10 cellular contexts compared by ENCODE assay signal in the genomic region with DNA sequence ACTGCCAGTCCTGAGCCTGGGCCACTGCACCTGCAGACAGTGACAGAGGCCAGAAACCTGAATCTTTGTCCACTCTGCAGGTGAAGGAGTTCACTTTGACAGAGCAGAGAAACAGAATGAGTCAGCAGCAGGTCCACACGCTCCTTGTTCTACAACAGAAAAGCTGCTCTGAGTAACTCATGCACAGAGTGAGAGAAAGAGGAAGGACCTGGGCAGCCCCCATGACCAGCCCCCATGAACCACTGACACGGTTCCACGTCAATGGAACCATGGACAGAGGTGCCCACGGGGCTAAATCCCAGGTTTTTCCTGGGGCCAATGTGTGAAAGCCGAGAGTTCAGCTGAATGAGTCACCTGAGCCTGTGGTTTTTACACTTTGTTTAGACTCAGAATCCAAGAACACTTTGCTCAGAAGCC. TPM values are rescaled to one million over a fixed set of nuclear protein-coding genes. Genes with fewer than 3 reads are reported as not detected.
DNase-seq lines count a peak whose midpoint lies in the region; ATAC-seq and TF ChIP-seq lines count a peak whose summit lies in the region.
"Had no signal": no experiment of that assay in that cellular context is flagged by ENCODE, and none has a peak within 500 bp of the region (broad histone marks: within the 10 kb centered on the region; RNA-seq: fewer than 3 reads in every experiment).

No MANE protein-coding gene starts in this region.

- no peak for TF ChIP-seq POLR2A in upper lobe of left lung (IDR thresholded peaks at IDR 0.05)

- no peaks in the 10 kb centered on the region for H3K79me2 ChIP-seq in smooth muscle cell (ENCODE audit: low read depth)

- H3K9ac ChIP-seq in smooth muscle cell (ENCODE audit: low read depth), result no peak overlapping the region

- no peaks in the 10 kb centered on the region for H3F3A ChIP-seq in smooth muscle cell (ENCODE audit: low read depth)

- H3K9me3 ChIP-seq in smooth muscle cell (replicated peaks; ENCODE audit: low read depth) (no peaks in the 10 kb centered on the region), upper lobe of left lung (no peaks in the 10 kb centered on the region)

- peaks cover 5% of the 10 kb centered on the region for H3K27me3 Mint-ChIP-seq in activated CD4-positive, alpha-beta memory T cell treated with anti-CD3 and anti-CD28 coated beads for 36 hours
- no peaks in the 10 kb centered on the region for H3K27me3 Mint-ChIP-seq in activated CD4-positive, alpha-beta memory T cell treated with anti-CD3 and anti-CD28 coated beads, Interleukin-2, amount 10 ng/mL, durations not matched to agents 7 days and 5 days

- no peak overlapping the region for H3K27ac Mint-ChIP-seq in activated CD4-positive, alpha-beta memory T cell treated with anti-CD3 and anti-CD28 coated beads for 36 hours
- H3K27ac Mint-ChIP-seq in activated CD4-positive, alpha-beta memory T cell treated with anti-CD3 and anti-CD28 coated beads, Interleukin-2, amount 10 ng/mL, durations not matched to agents 7 days and 5 days, result no peak overlapping the region

- H2AFZ ChIP-seq in smooth muscle cell (ENCODE audit: low read depth), result no peak overlapping the region

- no peak overlapping the region for H3K4me2 ChIP-seq in smooth muscle cell

- no peaks in the 10 kb centered on the region for H4K20me1 ChIP-seq in smooth muscle cell (ENCODE audit: low read depth)

- H3K36me3 Mint-ChIP-seq in activated CD4-positive, alpha-beta memory T cell treated with anti-CD3 and anti-CD28 coated beads for 36 hours, result no peaks in the 10 kb centered on the region
- H3K36me3 Mint-ChIP-seq in activated CD4-positive, alpha-beta memory T cell treated with anti-CD3 and anti-CD28 coated beads, Interleukin-2, amount 10 ng/mL, durations not matched to agents 7 days and 5 days (ENCODE audit: low read depth), result no peaks in the 10 kb centered on the region

- H3K27ac ChIP-seq in smooth muscle cell (ENCODE audit: low read depth), result peak overlapping the region; percentile 19
- no peak overlapping the region for H3K27ac ChIP-seq in upper lobe of left lung
- H3K27ac ChIP-seq: SK-N-MC had no signal

- no peaks in the 10 kb centered on the region for H3K9me3 Mint-ChIP-seq in activated CD4-positive, alpha-beta memory T cell treated with anti-CD3 and anti-CD28 coated beads for 36 hours
- no peaks in the 10 kb centered on the region for H3K9me3 Mint-ChIP-seq in activated CD4-positive, alpha-beta memory T cell treated with anti-CD3 and anti-CD28 coated beads, Interleukin-2, amount 10 ng/mL, durations not matched to agents 7 days and 5 days

- CTCF ChIA-PET in activated CD4-positive, alpha-beta memory T cell treated with anti-CD3 and anti-CD28 coated beads for 36 hours (lab: Charles Lee), result no interaction called here
- CTCF ChIA-PET in activated CD4-positive, alpha-beta memory T cell treated with anti-CD3 and anti-CD28 coated beads, Interleukin-2, amount 10 ng/mL, durations not matched to agents 7 days and 5 days (lab: Charles Lee), result no interaction called here

- TF ChIP-seq EP300 in upper lobe of left lung (IDR thresholded peaks at IDR 0.05), result no peak

- no peaks in the 10 kb centered on the region for H3K4me1 Mint-ChIP-seq in activated CD4-positive, alpha-beta memory T cell treated with anti-CD3 and anti-CD28 coated beads for 36 hours (ENCODE audit: low read depth)
- H3K4me1 Mint-ChIP-seq in activated CD4-positive, alpha-beta memory T cell treated with anti-CD3 and anti-CD28 coated beads, Interleukin-2, amount 10 ng/mL, durations not matched to agents 7 days and 5 days, result no peaks in the 10 kb centered on the region

- H3K4me3 Mint-ChIP-seq in activated CD4-positive, alpha-beta memory T cell treated with anti-CD3 and anti-CD28 coated beads for 36 hours, result no peak overlapping the region
- H3K4me3 Mint-ChIP-seq in activated CD4-positive, alpha-beta memory T cell treated with anti-CD3 and anti-CD28 coated beads, Interleukin-2, amount 10 ng/mL, durations not matched to agents 7 days and 5 days, result no peak overlapping the region

- intact Hi-C loops in activated CD4-positive, alpha-beta memory T cell treated with anti-CD3 and anti-CD28 coated beads for 36 hours (cut with micrococcal nuclease), result no loop called here

- TF ChIP-seq CTCF in smooth muscle cell (IDR thresholded peaks at IDR 0.05; ENCODE audit: borderline replicate concordance, insufficient read depth, poor library complexity, severe bottlenecking) (no peak), upper lobe of left lung (IDR thresholded peaks at IDR 0.05) (no peak)

- 37% methylated on average over 5 of the region's 5 CpGs for WGBS in smooth muscle cell (ENCODE audit: low lambda C conversion rate)
- 47 to 80% methylated on average over 3 to 5 of the region's 5 CpGs for WGBS in upper lobe of left lung, 2 donors

- ATAC-seq in HG02938 (IDR thresholded peaks at IDR 0.05; ENCODE audit: unreplicated experiment) (peak; percentile 93), upper lobe of left lung (ENCODE audit: low FRiP score in 2 of 2) (no peak)

- H3K27me3 ChIP-seq in smooth muscle cell (ENCODE audit: low read depth) (no peaks in the 10 kb centered on the region), upper lobe of left lung (no peaks in the 10 kb centered on the region)

- H3K4me1 ChIP-seq in smooth muscle cell (ENCODE audit: low read depth) (no peaks in the 10 kb centered on the region), upper lobe of left lung (no peaks in the 10 kb centered on the region)

- no peaks in the 10 kb centered on the region for H3K36me3 ChIP-seq in smooth muscle cell (ENCODE audit: low read depth)
- H3K36me3 ChIP-seq in upper lobe of left lung, result no peaks in the 10 kb centered on the region

- peak; percentile 11 for DNase-seq in activated CD4-positive, alpha-beta memory T cell treated with anti-CD3 and anti-CD28 coated beads for 36 hours
- no peak for DNase-seq in activated CD4-positive, alpha-beta memory T cell treated with anti-CD3 and anti-CD28 coated beads, Interleukin-2, amount 10 ng/mL, durations not matched to agents 7 days and 5 days
- DNase-seq in RPMI7951 (ENCODE audit: low read depth) (peak; percentile 64), smooth muscle cell (lab: John Stamatoyannopoulos, UW; ENCODE audit: unreplicated experiment) (no peak), COLO829 (ENCODE audit: low spot score) (no peak), upper lobe of left lung (no peak), COR-L47 (lab: John Stamatoyannopoulos, UW) (no peak)
- DNase-seq: foreskin melanocyte had no signal

- POLR2A ChIA-PET in activated CD4-positive, alpha-beta memory T cell treated with anti-CD3 and anti-CD28 coated beads for 36 hours (lab: Charles Lee), result no interaction called here
- POLR2A ChIA-PET in activated CD4-positive, alpha-beta memory T cell treated with anti-CD3 and anti-CD28 coated beads, Interleukin-2, amount 10 ng/mL, durations not matched to agents 7 days and 5 days (lab: Charles Lee), result no interaction called here

- H3K4me3 ChIP-seq in smooth muscle cell (no peak overlapping the region), upper lobe of left lung (no peak overlapping the region)
- H3K4me3 ChIP-seq: SK-N-MC had no signal

RNA-seq across cellular contexts. Expression of gene CTBP2, which starts 40.8 kb away (rescaled TPM):
- under 1 TPM; 0.27 to 0.29 TPM for total RNA-seq in activated CD4-positive, alpha-beta memory T cell treated with anti-CD3 and anti-CD28 coated beads for 36 hours
- under 1 TPM; 0.15 to 0.43 TPM for total RNA-seq in activated CD4-positive, alpha-beta memory T cell treated with anti-CD3 and anti-CD28 coated beads, Interleukin-2, amount 10 ng/mL, durations not matched to agents 7 days and 5 days
- 45.4 and 48.1 TPM in 2 replicates for total RNA-seq in RPMI7951 (2014; rRNA removed; shearing (Covaris generic))
- 38.6 and 49.9 TPM in 2 replicates for total RNA-seq in smooth muscle cell
- 69.5 and 79.8 TPM in 2 replicates for polyA plus RNA-seq in smooth muscle cell
- 10 to 100 TPM; 47.1 to 82.5 (median 59.7) TPM for total RNA-seq in upper lobe of left lung

Comparison
In these comparisons a context has a peak if more than half of its experiments do, and no peak if none do; other contexts are left out.
1. DNase-seq: peak in activated CD4-positive, alpha-beta memory T cell treated with anti-CD3 and anti-CD28 coated beads for 36 hours (single experiment) and RPMI7951 (single experiment); none in activated CD4-positive, alpha-beta memory T cell treated with anti-CD3 and anti-CD28 coated beads, Interleukin-2, amount 10 ng/mL, durations not matched to agents 7 days and 5 days (single experiment), smooth muscle cell (single experiment), COLO829 (single experiment), upper lobe of left lung (0 of 2) and COR-L47 (single experiment).
2. RNA of gene CTBP2, which starts 40.8 kb away (total RNA-seq): 47.1 to 82.5 TPM in upper lobe of left lung, 38.6 to 49.9 TPM in smooth muscle cell and 45.4 to 48.1 TPM in RPMI7951; 0.15 to 0.43 TPM in activated CD4-positive, alpha-beta memory T cell treated with anti-CD3 and anti-CD28 coated beads, Interleukin-2, amount 10 ng/mL, durations not matched to agents 7 days and 5 days and 0.27 to 0.29 TPM in activated CD4-positive, alpha-beta memory T cell treated with anti-CD3 and anti-CD28 coated beads for 36 hours; every median in the first group is over 10 times any median in the second.